ENCODE assay signal across 1 cellular context in genomic region chr19:33430674-33431277, GRCh38.
TF ChIP-seq lines count a peak whose summit lies in the region.

No MANE protein-coding gene starts in this region.

TF ChIP-seq in K562, 482 proteins besides CTCF, POLR2A, EP300 and RAD21 (continued from another document):
- TF ChIP-seq ZNF121 (CRISPR knock-in tag; conservative IDR thresholded peaks at IDR 0.05) (peak; percentile 92), NRF1 (conservative IDR thresholded peaks at IDR 0.05 in 1 of 2, IDR thresholded peaks at IDR 0.05 in 1 of 2) (0 out of 4 replicates have a peak, but pooled peaks of 1 of the 2 experiments have one; percentile 15), TFAP4 (CRISPR knock-in tag; IDR thresholded peaks at IDR 0.05; ENCODE audit: borderline replicate concordance) (peak; percentile 37; the same call in 1 of the 2 replicates), AFF4 (CRISPR knock-in tag; IDR thresholded peaks at IDR 0.05) (0 out of 2 replicates have a peak, but pooled peaks have one; percentile 21), DEAF1 (CRISPR knock-in tag; IDR thresholded peaks at IDR 0.05) (peak; percentile 36; the same call in 1 of the 2 replicates), TSHZ1 (CRISPR knock-in tag; IDR thresholded peaks at IDR 0.05) (no peak)
